In genomic region chr5:10594591-10595210, GRCh38 we compare ENCODE assay signal across 12 cellular contexts. TPM values are rescaled to one million over a fixed set of nuclear protein-coding genes. Genes with fewer than 3 reads are reported as not detected.
DNase-seq lines count a peak whose midpoint lies in the region; ATAC-seq and TF ChIP-seq lines count a peak whose summit lies in the region.
"Had no signal": no experiment of that assay in that cellular context is flagged by ENCODE, and none has a peak within 500 bp of the region (broad histone marks: within the 10 kb centered on the region; RNA-seq: fewer than 3 reads in every experiment).

No MANE protein-coding gene starts in this region.

- peaks cover 0 to 3% (median 0%) of the 10 kb centered on the region in 3 donors for H3K36me3 Mint-ChIP-seq in CD8-positive, alpha-beta memory T cell

- H3K4me3 Mint-ChIP-seq in CD8-positive, alpha-beta memory T cell: peak overlapping the region in 4 of 7 donors; percentile 13 to 47 (median 34)

- H3K27me3 ChIP-seq in CD8-positive, alpha-beta memory T cell (ENCODE audit: insufficient read depth, low read length, poor library complexity, severe bottlenecking): no peaks in the 10 kb centered on the region
- no peaks in the 10 kb centered on the region for H3K27me3 ChIP-seq in effector memory CD4-positive, alpha-beta T cell (replicated peaks; ENCODE audit: control insufficient read depth, insufficient read depth, low read length, poor library complexity, severe bottlenecking)

- peak; percentile 28 for ATAC-seq in omental fat pad (ENCODE audit: low FRiP score)
- ATAC-seq in GM18909 (IDR thresholded peaks at IDR 0.05; ENCODE audit: poor library complexity, unreplicated experiment): no peak

- H3K9me3 Mint-ChIP-seq in CD8-positive, alpha-beta memory T cell: peaks cover 0 to 2% (median 0%) of the 10 kb centered on the region in 5 donors

- H3K4me1 Mint-ChIP-seq in CD8-positive, alpha-beta memory T cell: peaks cover 8 to 19% (median 13%) of the 10 kb centered on the region in 3 donors

- H3K36me3 ChIP-seq in CD8-positive, alpha-beta memory T cell (ENCODE audit: insufficient read depth, low read length): no peaks in the 10 kb centered on the region
- no peaks in the 10 kb centered on the region for H3K36me3 ChIP-seq in effector memory CD4-positive, alpha-beta T cell (ENCODE audit: control insufficient read depth, insufficient read depth, low read length)

- DNase-seq in CD8-positive, alpha-beta memory T cell: no peak
- DNase-seq in NCI-H2171 treated with DMSO at 0.1 percent for 48 hours (lab: John Stamatoyannopoulos, UW): peak; percentile 74
- peak; percentile 41 to 45 for DNase-seq in cardiac fibroblast (ENCODE audit: low read depth in 2 of 2)
- no peak for DNase-seq in omental fat pad (ENCODE audit: low spot score)
- DNase-seq in effector memory CD4-positive, alpha-beta T cell: no peak
- DNase-seq in NCI-H128 (lab: John Stamatoyannopoulos, UW; ENCODE audit: unreplicated experiment): no peak
- no peak for DNase-seq in NCI-H2107 (lab: John Stamatoyannopoulos, UW)
- DNase-seq: activated T-cell treated with anti-CD3 and anti-CD28 coated beads for 4 hours; NCI-H1092; SHP77; stimulated activated CD4-positive, alpha-beta T cell treated with anti-CD3 and anti-CD28 coated beads, Interleukin-4, amount 100 ng/mL, for 4 hours had no signal

- CTCF ChIA-PET in CD8-positive, alpha-beta memory T cell (lab: Charles Lee): no interaction called here

- H3K27ac Mint-ChIP-seq in CD8-positive, alpha-beta memory T cell: peak overlapping the region in 3 of 8 donors; percentile 24 to 82 (median 77)

- peaks cover 5 to 8% of the 10 kb centered on the region in 2 donors for H3K27me3 Mint-ChIP-seq in CD8-positive, alpha-beta memory T cell

- POLR2A ChIA-PET in CD8-positive, alpha-beta memory T cell (lab: Charles Lee): no interaction called here

- peaks cover 7% of the 10 kb centered on the region for H3K4me1 ChIP-seq in CD8-positive, alpha-beta memory T cell (ENCODE audit: insufficient read depth, low read length)
- no peaks in the 10 kb centered on the region for H3K4me1 ChIP-seq in effector memory CD4-positive, alpha-beta T cell (ENCODE audit: control insufficient read depth, insufficient read depth, low read length, poor library complexity, severe bottlenecking)

- TF ChIP-seq CTCF in cardiac fibroblast (IDR thresholded peaks at IDR 0.05; ENCODE audit: low read depth, low read length): no peak
- TF ChIP-seq CTCF in omental fat pad (IDR thresholded peaks at IDR 0.05): no peak

- H3K9me3 ChIP-seq in CD8-positive, alpha-beta memory T cell (ENCODE audit: low read length): no peaks in the 10 kb centered on the region
- H3K9me3 ChIP-seq in effector memory CD4-positive, alpha-beta T cell (ENCODE audit: control insufficient read depth, low read length): no peaks in the 10 kb centered on the region

- H3K4me3 ChIP-seq in CD8-positive, alpha-beta memory T cell (ENCODE audit: low read length): no peak overlapping the region
- no peak overlapping the region for H3K4me3 ChIP-seq in cardiac fibroblast (replicated peaks in 1 of 2; ENCODE audit: low read depth in 2 of 2, low read length in 2 of 2)
- H3K4me3 ChIP-seq in effector memory CD4-positive, alpha-beta T cell (ENCODE audit: insufficient read depth, low read depth, low read length, poor library complexity, severe bottlenecking): no peak overlapping the region

- H3K27ac ChIP-seq in CD8-positive, alpha-beta memory T cell (ENCODE audit: low read depth, low read length): no peak overlapping the region
- H3K27ac ChIP-seq in effector memory CD4-positive, alpha-beta T cell (ENCODE audit: insufficient read depth, low read length, poor library complexity, severe bottlenecking): no peak overlapping the region

RNA-seq across cellular contexts. Expression of gene ANKRD33B, which starts 30.8 kb away (rescaled TPM):
- total RNA-seq in CD8-positive, alpha-beta memory T cell: 10 to 100 TPM; 29.6 to 32.7 TPM
- polyA plus RNA-seq in CD8-positive, alpha-beta memory T cell: 0.06 TPM
- 10 to 100 TPM in 1 of 4 donors, 1 to 10 TPM in 3; 6.2 to 25.5 (median 8.1) TPM for total RNA-seq in omental fat pad

Comparison
In these comparisons a context has a peak if more than half of its experiments do, and no peak if none do; other contexts are left out.
1. DNase-seq: peak in NCI-H2171 treated with DMSO at 0.1 percent for 48 hours (single experiment) and cardiac fibroblast (2 of 2); none in CD8-positive, alpha-beta memory T cell (0 of 5), omental fat pad (single experiment), effector memory CD4-positive, alpha-beta T cell (0 of 3), NCI-H128 (single experiment) and NCI-H2107 (single experiment).